Comparison of ENCODE assay signal across 8 cellular contexts in the genomic region with DNA sequence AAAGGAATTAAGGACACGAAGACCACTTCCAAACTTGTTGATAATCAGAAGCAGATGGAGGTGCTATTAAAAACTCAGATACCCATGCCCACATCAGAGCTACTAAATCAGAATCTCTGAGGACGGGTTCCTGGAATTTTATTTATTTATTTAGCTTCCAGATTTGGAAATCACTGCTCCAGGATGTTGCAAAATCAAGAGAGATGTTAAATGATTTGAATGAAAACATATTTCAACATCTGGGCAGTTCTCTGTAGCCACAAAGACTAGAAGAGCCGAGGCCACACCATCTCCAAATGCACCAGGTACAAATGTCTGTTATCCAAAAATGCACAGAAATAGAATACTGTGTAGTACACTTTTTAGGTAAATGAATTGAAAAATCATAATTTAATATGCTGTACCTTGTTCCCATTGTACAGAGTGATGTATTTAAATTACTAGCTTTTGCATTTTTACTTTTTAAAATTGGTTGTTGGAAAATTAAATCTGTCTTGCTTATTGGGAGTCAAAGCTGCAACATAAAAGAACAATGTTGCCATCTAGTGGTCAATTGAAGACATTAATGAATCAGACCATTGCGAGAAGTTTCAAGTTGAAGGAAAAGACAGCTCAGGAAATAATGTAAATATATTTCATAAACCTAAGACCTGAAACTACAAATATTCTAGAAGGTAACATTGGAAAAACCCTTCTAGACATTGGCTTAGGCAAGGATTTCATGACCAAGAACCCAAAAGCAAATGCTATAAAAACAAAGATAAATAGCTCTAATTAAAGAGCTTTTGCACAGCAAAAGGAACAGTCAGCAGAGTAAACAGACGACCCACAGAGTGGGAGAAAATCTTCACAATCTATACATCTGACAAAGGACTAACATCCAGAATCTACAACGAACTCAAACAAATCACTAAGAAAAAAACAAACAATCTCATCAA.
DNase-seq lines count a peak whose midpoint lies in the region; ATAC-seq, FAIRE-seq and TF ChIP-seq lines count a peak whose summit lies in the region.

No MANE protein-coding gene starts in this region.

- no peak overlapping the region for H3K4me3 Mint-ChIP-seq in natural killer cell
- no peak overlapping the region for H3K4me3 Mint-ChIP-seq in natural killer cell treated with Interleukin-12 subunit alpha and Interleukin-12 subunit beta and Interleukin-15 and Interleukin-18, amount 100 ng/mL, for 72 hours
- H3K4me3 Mint-ChIP-seq in stimulated activated memory B cell treated with anti-CD40 and anti-IgM and Interleukin-4, amounts not matched to agents 10 μg/mL and 1 μg/mL and 100 μg/mL, for 72 hours = no peak overlapping the region

- H3K4me1 Mint-ChIP-seq in natural killer cell = no peaks in the 10 kb centered on the region
- H3K4me1 Mint-ChIP-seq in natural killer cell treated with Interleukin-12 subunit alpha and Interleukin-12 subunit beta and Interleukin-15 and Interleukin-18, amount 100 ng/mL, for 72 hours (ENCODE audit: low read depth in 2 of 2) = no peaks in the 10 kb centered on the region
- H3K4me1 Mint-ChIP-seq in stimulated activated memory B cell treated with anti-CD40 and anti-IgM and Interleukin-4, amounts not matched to agents 10 μg/mL and 1 μg/mL and 100 μg/mL, for 72 hours = no peaks in the 10 kb centered on the region

- H3K27ac ChIP-seq in RWPE1 = no peak overlapping the region
- no peak overlapping the region for H3K27ac ChIP-seq in pancreas

- no peaks in the 10 kb centered on the region for H3K27me3 ChIP-seq in pancreas

- H3K9me3 ChIP-seq in pancreas = no peaks in the 10 kb centered on the region

- DNase-seq in natural killer cell = no peak
- no peak for DNase-seq in natural killer cell treated with Interleukin-12 subunit alpha and Interleukin-12 subunit beta and Interleukin-15 and Interleukin-18, amount 100 ng/mL, for 72 hours (ENCODE audit: low spot score)
- DNase-seq in RWPE1 (ENCODE audit: low spot score) = peak; percentile 42
- peak; percentile 75 for DNase-seq in fibroblast of mammary gland (ENCODE audit: low read depth)
- DNase-seq in pancreas = no peak
- DNase-seq in ureter (ENCODE audit: low spot score) = no peak

- no peaks in the 10 kb centered on the region for H3K9me3 Mint-ChIP-seq in natural killer cell
- no peaks in the 10 kb centered on the region for H3K9me3 Mint-ChIP-seq in natural killer cell treated with Interleukin-12 subunit alpha and Interleukin-12 subunit beta and Interleukin-15 and Interleukin-18, amount 100 ng/mL, for 72 hours
- H3K9me3 Mint-ChIP-seq in stimulated activated memory B cell treated with anti-CD40 and anti-IgM and Interleukin-4, amounts not matched to agents 10 μg/mL and 1 μg/mL and 100 μg/mL, for 72 hours = no peaks in the 10 kb centered on the region

- 11 to 20% methylated on average over 6 of the region's 6 CpGs for WGBS in pancreas, 2 donors

- intact Hi-C loops in natural killer cell (cut with micrococcal nuclease) = loop anchor here (1.0 to 10.0 kb wide), 3 partner anchors 754 to 1142 kb away; no protein-coding TSS in a partner anchor
- intact Hi-C loops in pancreas (cut with DNase I) = no loop called here

- peaks cover 8 to 9% of the 10 kb centered on the region in 2 donors for H3K27me3 Mint-ChIP-seq in natural killer cell (ENCODE audit: low read depth in 2 of 2)
- peaks cover 11 to 13% of the 10 kb centered on the region in 2 donors for H3K27me3 Mint-ChIP-seq in natural killer cell treated with Interleukin-12 subunit alpha and Interleukin-12 subunit beta and Interleukin-15 and Interleukin-18, amount 100 ng/mL, for 72 hours
- H3K27me3 Mint-ChIP-seq in stimulated activated memory B cell treated with anti-CD40 and anti-IgM and Interleukin-4, amounts not matched to agents 10 μg/mL and 1 μg/mL and 100 μg/mL, for 72 hours = peaks cover 33% of the 10 kb centered on the region

- H3K4me3 ChIP-seq in fibroblast of mammary gland (ENCODE audit: control insufficient read depth, low read depth, low read length) = no peak overlapping the region
- H3K4me3 ChIP-seq in pancreas = no peak overlapping the region

- CTCF ChIA-PET in RWPE1 (lab: Yijun Ruan, JAX) = interaction anchor here (0.6 to 2.4 kb wide), 20 partner anchors 8 to 1030 kb away, joined by 3 to 35 read pairs (median 3); no protein-coding TSS in a partner anchor

- peak; percentile 75 for TF ChIP-seq CTCF in natural killer cell (IDR thresholded peaks at IDR 0.05)
- TF ChIP-seq CTCF in RWPE1 (conservative IDR thresholded peaks at IDR 0.05; ENCODE audit: low read depth) = peak; percentile 67
- peak; percentile 52 for TF ChIP-seq CTCF in fibroblast of mammary gland (conservative IDR thresholded peaks at IDR 0.05; ENCODE audit: control insufficient read depth, insufficient read depth, low read depth, low read length)
- TF ChIP-seq CTCF in pancreas (IDR thresholded peaks at IDR 0.05) = peak; percentile 43 to 68 (median 60)

- H3K36me3 ChIP-seq in pancreas = no peaks in the 10 kb centered on the region

- H3K36me3 Mint-ChIP-seq in natural killer cell = no peaks in the 10 kb centered on the region
- no peaks in the 10 kb centered on the region for H3K36me3 Mint-ChIP-seq in natural killer cell treated with Interleukin-12 subunit alpha and Interleukin-12 subunit beta and Interleukin-15 and Interleukin-18, amount 100 ng/mL, for 72 hours
- H3K36me3 Mint-ChIP-seq in stimulated activated memory B cell treated with anti-CD40 and anti-IgM and Interleukin-4, amounts not matched to agents 10 μg/mL and 1 μg/mL and 100 μg/mL, for 72 hours = no peaks in the 10 kb centered on the region

- ATAC-seq in natural killer cell (peak in 1 of 3 donors; percentile 59), HG03342 (IDR thresholded peaks at IDR 0.05; ENCODE audit: unreplicated experiment) (peak; percentile 76), pancreas (peak in 3 of 4 donors; percentile 58 to 64 (median 63))
- ATAC-seq in natural killer cell treated with Interleukin-12 subunit alpha and Interleukin-12 subunit beta and Interleukin-15 and Interleukin-18, amount 100 ng/mL, for 72 hours = no peak
- ATAC-seq in stimulated activated memory B cell treated with anti-CD40 and anti-IgM and Interleukin-4, amounts not matched to agents 10 μg/mL and 1 μg/mL and 100 μg/mL, for 72 hours = no peak

- POLR2A ChIA-PET in RWPE1 (lab: Yijun Ruan, JAX; ENCODE audit: low non-redundant PET) = no interaction called here

- no peaks in the 10 kb centered on the region for H3K4me1 ChIP-seq in pancreas

- FAIRE-seq in pancreas (lab: Jason Lieb, UNC) = peak; percentile 96

- no peak overlapping the region for H3K27ac Mint-ChIP-seq in natural killer cell
- no peak overlapping the region for H3K27ac Mint-ChIP-seq in natural killer cell treated with Interleukin-12 subunit alpha and Interleukin-12 subunit beta and Interleukin-15 and Interleukin-18, amount 100 ng/mL, for 72 hours
- no peak overlapping the region for H3K27ac Mint-ChIP-seq in stimulated activated memory B cell treated with anti-CD40 and anti-IgM and Interleukin-4, amounts not matched to agents 10 μg/mL and 1 μg/mL and 100 μg/mL, for 72 hours

Comparison
In these comparisons a context has a peak if more than half of its experiments do, and no peak if none do; other contexts are left out.
1. ATAC-seq: peak in HG03342 (single experiment) and pancreas (3 of 4); none in natural killer cell treated with Interleukin-12 subunit alpha and Interleukin-12 subunit beta and Interleukin-15 and Interleukin-18, amount 100 ng/mL, for 72 hours (0 of 2) and stimulated activated memory B cell treated with anti-CD40 and anti-IgM and Interleukin-4, amounts not matched to agents 10 μg/mL and 1 μg/mL and 100 μg/mL, for 72 hours (single experiment).
2. DNase-seq: peak in RWPE1 (single experiment) and fibroblast of mammary gland (single experiment); none in natural killer cell (single experiment), natural killer cell treated with Interleukin-12 subunit alpha and Interleukin-12 subunit beta and Interleukin-15 and Interleukin-18, amount 100 ng/mL, for 72 hours (single experiment), pancreas (0 of 6) and ureter (single experiment).
3. Peak in every context shown above with its lines, with median percentiles within 50 percentile points of each other: CTCF ChIP-seq.